1 cellular context compared by ENCODE assay signal in the genomic region with DNA sequence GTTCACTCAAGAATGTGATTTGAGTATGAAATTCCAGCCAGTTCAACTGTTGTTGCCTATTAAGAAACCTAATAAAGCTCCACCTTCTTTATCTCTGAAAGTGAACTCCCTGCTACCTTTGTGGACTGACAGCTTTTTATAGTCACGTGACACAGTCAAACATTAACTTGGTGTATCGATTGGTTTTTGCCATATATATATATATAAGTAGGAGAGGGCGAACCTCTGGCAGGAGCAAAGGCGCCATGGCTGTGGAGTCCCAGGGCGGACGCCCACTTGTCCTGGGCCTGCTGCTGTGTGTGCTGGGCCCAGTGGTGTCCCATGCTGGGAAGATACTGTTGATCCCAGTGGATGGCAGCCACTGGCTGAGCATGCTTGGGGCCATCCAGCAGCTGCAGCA.
TF ChIP-seq lines count a peak whose summit lies in the region.

UGT1A1 (plus strand) TSS at position 228 of the 400 bp plus-strand sequence; CDS start at position 246, 18 bp downstream.

TF ChIP-seq in liver, 16 proteins besides CTCF, POLR2A, EP300 and RAD21 (continued from another document):
- TF ChIP-seq, protein P1, sequence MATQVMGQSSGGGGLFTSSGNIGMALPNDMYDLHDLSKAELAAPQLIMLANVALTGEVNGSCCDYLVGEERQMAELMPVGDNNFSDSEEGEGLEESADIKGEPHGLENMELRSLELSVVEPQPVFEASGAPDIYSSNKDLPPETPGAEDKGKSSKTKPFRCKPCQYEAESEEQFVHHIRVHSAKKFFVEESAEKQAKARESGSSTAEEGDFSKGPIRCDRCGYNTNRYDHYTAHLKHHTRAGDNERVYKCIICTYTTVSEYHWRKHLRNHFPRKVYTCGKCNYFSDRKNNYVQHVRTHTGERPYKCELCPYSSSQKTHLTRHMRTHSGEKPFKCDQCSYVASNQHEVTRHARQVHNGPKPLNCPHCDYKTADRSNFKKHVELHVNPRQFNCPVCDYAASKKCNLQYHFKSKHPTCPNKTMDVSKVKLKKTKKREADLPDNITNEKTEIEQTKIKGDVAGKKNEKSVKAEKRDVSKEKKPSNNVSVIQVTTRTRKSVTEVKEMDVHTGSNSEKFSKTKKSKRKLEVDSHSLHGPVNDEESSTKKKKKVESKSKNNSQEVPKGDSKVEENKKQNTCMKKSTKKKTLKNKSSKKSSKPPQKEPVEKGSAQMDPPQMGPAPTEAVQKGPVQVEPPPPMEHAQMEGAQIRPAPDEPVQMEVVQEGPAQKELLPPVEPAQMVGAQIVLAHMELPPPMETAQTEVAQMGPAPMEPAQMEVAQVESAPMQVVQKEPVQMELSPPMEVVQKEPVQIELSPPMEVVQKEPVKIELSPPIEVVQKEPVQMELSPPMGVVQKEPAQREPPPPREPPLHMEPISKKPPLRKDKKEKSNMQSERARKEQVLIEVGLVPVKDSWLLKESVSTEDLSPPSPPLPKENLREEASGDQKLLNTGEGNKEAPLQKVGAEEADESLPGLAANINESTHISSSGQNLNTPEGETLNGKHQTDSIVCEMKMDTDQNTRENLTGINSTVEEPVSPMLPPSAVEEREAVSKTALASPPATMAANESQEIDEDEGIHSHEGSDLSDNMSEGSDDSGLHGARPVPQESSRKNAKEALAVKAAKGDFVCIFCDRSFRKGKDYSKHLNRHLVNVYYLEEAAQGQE (IDR thresholded peaks at IDR 0.05), result peak; percentile 27
- TF ChIP-seq NR2F2 (IDR thresholded peaks at IDR 0.05), result no peak
- TF ChIP-seq, protein P2, sequence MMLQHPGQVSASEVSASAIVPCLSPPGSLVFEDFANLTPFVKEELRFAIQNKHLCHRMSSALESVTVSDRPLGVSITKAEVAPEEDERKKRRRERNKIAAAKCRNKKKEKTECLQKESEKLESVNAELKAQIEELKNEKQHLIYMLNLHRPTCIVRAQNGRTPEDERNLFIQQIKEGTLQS (IDR thresholded peaks at IDR 0.05), result no peak
- TF ChIP-seq SP1 (IDR thresholded peaks at IDR 0.05), result peak; percentile 76
- TF ChIP-seq GABPA (IDR thresholded peaks at IDR 0.05 in 1 of 2, conservative IDR thresholded peaks at IDR 0.05 in 1 of 2), result no peak
- TF ChIP-seq YY1 (IDR thresholded peaks at IDR 0.05), result peak; percentile 67
- TF ChIP-seq, protein P3, sequence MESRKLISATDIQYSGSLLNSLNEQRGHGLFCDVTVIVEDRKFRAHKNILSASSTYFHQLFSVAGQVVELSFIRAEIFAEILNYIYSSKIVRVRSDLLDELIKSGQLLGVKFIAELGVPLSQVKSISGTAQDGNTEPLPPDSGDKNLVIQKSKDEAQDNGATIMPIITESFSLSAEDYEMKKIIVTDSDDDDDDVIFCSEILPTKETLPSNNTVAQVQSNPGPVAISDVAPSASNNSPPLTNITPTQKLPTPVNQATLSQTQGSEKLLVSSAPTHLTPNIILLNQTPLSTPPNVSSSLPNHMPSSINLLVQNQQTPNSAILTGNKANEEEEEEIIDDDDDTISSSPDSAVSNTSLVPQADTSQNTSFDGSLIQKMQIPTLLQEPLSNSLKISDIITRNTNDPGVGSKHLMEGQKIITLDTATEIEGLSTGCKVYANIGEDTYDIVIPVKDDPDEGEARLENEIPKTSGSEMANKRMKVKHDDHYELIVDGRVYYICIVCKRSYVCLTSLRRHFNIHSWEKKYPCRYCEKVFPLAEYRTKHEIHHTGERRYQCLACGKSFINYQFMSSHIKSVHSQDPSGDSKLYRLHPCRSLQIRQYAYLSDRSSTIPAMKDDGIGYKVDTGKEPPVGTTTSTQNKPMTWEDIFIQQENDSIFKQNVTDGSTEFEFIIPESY (IDR thresholded peaks at IDR 0.05), result peak; percentile 44
- TF ChIP-seq EGR1 (IDR thresholded peaks at IDR 0.05; ENCODE audit: low read depth in 2 of 2), result peak in 1 of 2 donors; percentile 30
- TF ChIP-seq TAF1 (conservative IDR thresholded peaks at IDR 0.05), result peak; percentile 91
- peak; percentile 79 to 81 for TF ChIP-seq RXRA (IDR thresholded peaks at IDR 0.05)
